ENCODE assay signal across 11 cellular contexts in the genomic region with DNA sequence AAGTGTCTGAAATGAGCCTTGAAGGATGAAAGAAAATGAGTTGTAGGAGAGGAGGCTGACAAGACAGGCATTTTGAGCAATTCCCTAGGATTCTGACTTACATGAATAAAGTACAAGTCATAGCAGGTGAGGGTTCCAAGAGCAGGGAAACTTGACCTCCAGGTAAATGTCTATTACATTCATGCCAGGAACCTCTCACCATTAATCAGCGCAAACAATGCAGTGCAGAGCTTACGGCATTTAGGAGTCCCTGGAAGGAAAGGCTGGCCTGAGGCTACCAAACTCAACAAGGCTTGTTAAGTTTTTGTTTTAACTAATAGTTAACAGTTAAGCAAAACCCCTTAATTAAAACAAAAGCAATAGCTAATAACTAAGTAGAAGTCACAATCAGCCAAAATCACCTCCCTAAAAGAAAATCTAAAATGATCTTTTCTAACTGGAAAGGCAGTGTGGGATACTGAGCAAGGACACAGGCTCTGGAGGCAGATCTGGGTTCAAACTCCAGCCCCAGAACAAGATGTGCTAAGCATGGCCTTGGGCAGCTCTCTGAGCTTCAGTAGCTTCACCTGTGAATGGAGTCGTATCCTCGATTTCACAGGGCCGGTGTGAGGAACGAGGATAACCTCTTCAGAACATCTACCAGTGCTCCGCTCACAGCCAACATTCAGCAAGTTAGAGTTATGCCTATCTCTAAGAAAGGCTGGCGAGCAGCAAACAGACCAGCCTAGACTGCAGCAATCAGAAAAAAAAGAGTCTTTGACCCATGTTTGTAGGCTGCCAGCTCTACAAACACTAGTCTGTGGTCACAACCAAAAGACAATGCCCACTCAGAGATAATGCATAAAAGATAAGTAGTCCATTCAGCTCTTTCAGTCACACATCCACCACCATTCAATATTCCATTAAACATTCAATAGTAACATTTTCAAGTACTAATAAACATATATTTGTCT. TPM values are rescaled to one million over a fixed set of nuclear protein-coding genes. Genes with fewer than 3 reads are reported as not detected.
DNase-seq lines count a peak whose midpoint lies in the region; ATAC-seq, FAIRE-seq and TF ChIP-seq lines count a peak whose summit lies in the region.
"Had no signal": no experiment of that assay in that cellular context is flagged by ENCODE, and none has a peak within 500 bp of the region (broad histone marks: within the 10 kb centered on the region; RNA-seq: fewer than 3 reads in every experiment).

No MANE protein-coding gene starts in this region.

- H3K9me2 ChIP-seq in GM23338 (ENCODE audit: insufficient read depth): no peaks in the 10 kb centered on the region

- peaks cover 20% of the 10 kb centered on the region for H3K36me3 Mint-ChIP-seq in GM23338 (ENCODE audit: low read depth)
- H3K36me3 Mint-ChIP-seq in activated naive CD8-positive, alpha-beta T cell treated with anti-CD3 and anti-CD28 coated beads for 36 hours: peaks cover 54% of the 10 kb centered on the region

- no peak overlapping the region for H3K4me2 ChIP-seq in GM23338

- H3K4me3 ChIP-seq in GM23338 (no peak overlapping the region), right lobe of liver (no peak overlapping the region)

- intact Hi-C loops in right lobe of liver (cut with DNase I): no loop called here

- no peaks in the 10 kb centered on the region for H3K27me3 Mint-ChIP-seq in GM23338 (ENCODE audit: insufficient read depth, low read depth, poor library complexity)
- no peaks in the 10 kb centered on the region for H3K27me3 Mint-ChIP-seq in activated naive CD8-positive, alpha-beta T cell treated with anti-CD3 and anti-CD28 coated beads for 36 hours
- H3K27me3 Mint-ChIP-seq: activated naive CD8-positive, alpha-beta T cell treated with anti-CD3 and anti-CD28 coated beads, Interleukin-2, amount 10 ng/mL, durations not matched to agents 7 days and 5 days had no signal

- H3K4me3 Mint-ChIP-seq in GM23338: no peak overlapping the region; the same call in 2 of the 3 replicates
- H3K4me3 Mint-ChIP-seq in activated naive CD8-positive, alpha-beta T cell treated with anti-CD3 and anti-CD28 coated beads for 36 hours: no peak overlapping the region
- H3K4me3 Mint-ChIP-seq: activated naive CD8-positive, alpha-beta T cell treated with anti-CD3 and anti-CD28 coated beads, Interleukin-2, amount 10 ng/mL, durations not matched to agents 7 days and 5 days had no signal

- H3F3A ChIP-seq in GM23338 (replicated peaks; ENCODE audit: low read depth): no peaks in the 10 kb centered on the region

- peaks cover 14% of the 10 kb centered on the region for H4K20me1 ChIP-seq in GM23338 (replicated peaks; ENCODE audit: insufficient read depth)

- peaks cover 87% of the 10 kb centered on the region for H3K79me2 ChIP-seq in GM23338 (replicated peaks; ENCODE audit: insufficient read depth)

- peaks cover 12% of the 10 kb centered on the region for H3K9me3 Mint-ChIP-seq in GM23338
- peaks cover 8% of the 10 kb centered on the region for H3K9me3 Mint-ChIP-seq in activated naive CD8-positive, alpha-beta T cell treated with anti-CD3 and anti-CD28 coated beads for 36 hours

- no peaks in the 10 kb centered on the region for H3K36me3 ChIP-seq in GM23338 (ENCODE audit: insufficient read depth)
- no peaks in the 10 kb centered on the region for H3K36me3 ChIP-seq in right lobe of liver

- no peak for FAIRE-seq in frontal cortex (lab: Jason Lieb, UNC)

- 31% methylated on average over 8 of the region's 8 CpGs for WGBS in right lobe of liver (ENCODE audit: insufficient coverage, low coverage, low lambda C conversion rate, missing lambda C conversion rate)

- no peak for TF ChIP-seq POLR2A in right lobe of liver (IDR thresholded peaks at IDR 0.05)

- ATAC-seq in GM23338 (no peak; the same call in 2 of the 3 replicates), right lobe of liver (peak; percentile 69 to 82 (median 82)), GM21447 (IDR thresholded peaks at IDR 0.05; ENCODE audit: unreplicated experiment) (no peak)

- H2AFZ ChIP-seq in GM23338: no peak overlapping the region

- no peaks in the 10 kb centered on the region for H3K9me3 ChIP-seq in right lobe of liver

- H3K4me1 ChIP-seq in GM23338 (ENCODE audit: insufficient read depth): no peaks in the 10 kb centered on the region
- H3K4me1 ChIP-seq in right lobe of liver: peaks cover 0 to 56% (median 21%) of the 10 kb centered on the region in 4 donors

- peak overlapping the region; percentile 14; the same call in 1 of the 2 replicates for H3K27ac ChIP-seq in 22Rv1
- no peak overlapping the region for H3K27ac ChIP-seq in GM23338 (ENCODE audit: low read depth)
- peak overlapping the region in 2 of 3 donors; percentile 26 to 42 for H3K27ac ChIP-seq in right lobe of liver

- H3K27me3 ChIP-seq in GM23338 (ENCODE audit: insufficient read depth) (no peaks in the 10 kb centered on the region), right lobe of liver (no peaks in the 10 kb centered on the region)

- TF ChIP-seq CTCF in 22Rv1 (IDR thresholded peaks at IDR 0.05) (no peak), GM23338 (conservative IDR thresholded peaks at IDR 0.05; ENCODE audit: low read depth in 2 of 2) (no peak), right lobe of liver (IDR thresholded peaks at IDR 0.05) (no peak)

- DNase-seq in GM23338 (ENCODE audit: low spot score) (no peak), right lobe of liver (peak in 1 of 3 donors; percentile 63), KG1 (lab: John Stamatoyannopoulos, UW) (no peak), frontal cortex (ENCODE audit: low spot score in 2 of 2) (no peak)
- DNase-seq in activated naive CD8-positive, alpha-beta T cell treated with anti-CD3 and anti-CD28 coated beads for 36 hours: no peak
- DNase-seq in NK-92 treated with Interleukin-12 subunit alpha and Interleukin-12 subunit beta, amount 100 ng/mL, for 24 hours (lab: John Stamatoyannopoulos, UW): no peak
- DNase-seq: activated naive CD8-positive, alpha-beta T cell treated with anti-CD3 and anti-CD28 coated beads, Interleukin-2, amount 10 ng/mL, durations not matched to agents 7 days and 5 days; SIG-M5; stimulated activated naive CD4-positive, alpha-beta T cell had no signal

- peaks cover 8% of the 10 kb centered on the region for H3K4me1 Mint-ChIP-seq in GM23338
- H3K4me1 Mint-ChIP-seq in activated naive CD8-positive, alpha-beta T cell treated with anti-CD3 and anti-CD28 coated beads for 36 hours: peaks cover 65% of the 10 kb centered on the region

- peak overlapping the region; percentile 57; the same call in 1 of the 2 replicates for H3K27ac Mint-ChIP-seq in GM23338
- peak overlapping the region; percentile 18 for H3K27ac Mint-ChIP-seq in activated naive CD8-positive, alpha-beta T cell treated with anti-CD3 and anti-CD28 coated beads for 36 hours
- H3K27ac Mint-ChIP-seq: activated naive CD8-positive, alpha-beta T cell treated with anti-CD3 and anti-CD28 coated beads, Interleukin-2, amount 10 ng/mL, durations not matched to agents 7 days and 5 days had no signal

TF ChIP-seq in GM23338, 12 proteins besides CTCF, POLR2A, EP300 and RAD21 (continues in another document):
- no peak for TF ChIP-seq ZNF331 (CRISPR knock-in tag; IDR thresholded peaks at IDR 0.05; ENCODE audit: low read depth)
- no peak for TF ChIP-seq STAT1 (IDR thresholded peaks at IDR 0.05; ENCODE audit: unreplicated experiment)
- no peak for TF ChIP-seq NANOG (IDR thresholded peaks at IDR 0.05; ENCODE audit: borderline replicate concordance)

RNA-seq across cellular contexts. Expression of gene PPTC7, which starts 16.9 kb away (rescaled TPM):
- total RNA-seq in GM23338 (2014; rRNA removed; shearing (Covaris generic)): 17.5 and 22.3 TPM in 2 replicates
- polyA plus RNA-seq in GM23338 (2016; fragmentation: Nextera tagmentation; extraction: Ambion mirVana): 5.2 and 7.5 TPM in 2 replicates
- 10 to 100 TPM; 46.2 to 48.3 TPM for total RNA-seq in activated naive CD8-positive, alpha-beta T cell treated with anti-CD3 and anti-CD28 coated beads for 36 hours
- total RNA-seq in right lobe of liver: 10 to 100 TPM in 5 of 6 experiments, 1 to 10 TPM in 1; 6.3 to 15.0 (median 11.5) TPM
- total RNA-seq in frontal cortex: 8.2 TPM

RNA-seq across cellular contexts. Expression of gene TCTN1, which starts 47.7 kb away (rescaled TPM):
- total RNA-seq in GM23338 (2014; rRNA removed; shearing (Covaris generic)): 12.4 and 14.8 TPM in 2 replicates
- 10.5 and 10.6 TPM in 2 replicates for polyA plus RNA-seq in GM23338 (2016; fragmentation: Nextera tagmentation; extraction: Ambion mirVana)
- 10 to 100 TPM; 11.0 to 13.6 TPM for total RNA-seq in activated naive CD8-positive, alpha-beta T cell treated with anti-CD3 and anti-CD28 coated beads for 36 hours
- 10 to 100 TPM in 4 of 6 experiments, 1 to 10 TPM in 2; 9.6 to 17.0 (median 10.8) TPM for total RNA-seq in right lobe of liver
- 35.9 TPM for total RNA-seq in frontal cortex

Comparison
In these comparisons a context has a peak if more than half of its experiments do, and no peak if none do; other contexts are left out.
1. ATAC-seq: peak in right lobe of liver (4 of 4); none in GM23338 (single experiment) and GM21447 (single experiment).